In the genomic region with DNA sequence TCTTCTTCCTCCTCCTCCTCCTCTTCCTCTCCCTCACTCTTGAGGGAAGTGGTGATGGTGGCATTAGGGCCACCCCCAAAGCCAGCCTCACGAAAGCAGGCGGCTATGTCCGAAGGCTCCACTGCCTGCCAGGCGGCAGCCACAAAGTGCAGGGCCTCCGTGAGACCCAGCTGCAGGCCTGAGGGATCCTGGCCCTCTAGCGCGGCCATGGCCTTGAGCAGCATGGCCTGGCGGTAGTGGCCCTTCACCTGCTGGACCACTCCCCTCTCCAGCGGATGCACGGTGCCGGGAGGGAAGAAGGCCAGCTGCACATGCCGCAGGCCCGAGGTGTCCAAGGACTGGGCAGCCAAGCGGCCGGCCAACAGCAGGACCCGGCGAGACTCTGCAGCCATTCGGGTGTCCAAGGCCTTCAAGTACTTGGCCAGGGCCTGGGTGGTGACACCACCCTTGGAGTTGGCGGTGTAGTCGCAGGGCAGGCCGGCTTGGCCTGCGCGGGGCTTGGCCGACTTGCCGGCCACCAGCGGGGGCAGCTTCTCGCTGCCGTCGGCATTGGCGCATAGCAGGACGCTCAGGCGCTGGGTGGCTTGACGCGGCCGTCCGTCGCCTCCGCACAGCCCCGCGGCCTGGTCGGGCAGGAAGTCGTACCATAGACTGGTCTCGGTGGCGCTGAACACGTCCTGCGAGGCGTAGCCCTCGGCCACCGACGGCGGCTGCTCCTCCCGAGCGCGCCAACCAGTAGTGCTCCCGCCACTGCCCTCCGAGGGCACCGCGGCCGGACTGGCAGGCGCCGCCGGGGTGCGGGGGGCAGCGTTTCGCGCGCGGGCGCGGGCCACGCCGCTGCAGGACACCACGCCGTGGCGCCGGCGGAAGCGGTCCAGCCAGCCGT, we compare ENCODE assay signal across 6 cellular contexts. TPM values are rescaled to one million over a fixed set of nuclear protein-coding genes. Genes with fewer than 3 reads are reported as not detected.
DNase-seq lines count a peak whose midpoint lies in the region; ATAC-seq and TF ChIP-seq lines count a peak whose summit lies in the region.

No MANE protein-coding gene starts in this region.

- peaks cover 60% of the 10 kb centered on the region for H3K4me1 ChIP-seq in body of pancreas

- H3K36me3 ChIP-seq in body of pancreas (replicated peaks in 1 of 2; ENCODE audit: insufficient read depth in 1 of 2, low read depth in 2 of 2) (no peaks in the 10 kb centered on the region), neural cell (ENCODE audit: insufficient read depth, low read length) (no peaks in the 10 kb centered on the region)

- no peaks in the 10 kb centered on the region for H4K20me1 ChIP-seq in neural cell (ENCODE audit: insufficient read depth)

- H3K79me2 ChIP-seq in neural cell (replicated peaks; ENCODE audit: insufficient read depth, low read length): peaks cover 10% of the 10 kb centered on the region

- H3F3A ChIP-seq in neural cell (ENCODE audit: insufficient read depth, low read length, poor library complexity, severe bottlenecking): no peaks in the 10 kb centered on the region

- no peak for TF ChIP-seq RAD21 in neural cell (conservative IDR thresholded peaks at IDR 0.05)

- H3K27me3 ChIP-seq in body of pancreas: no peaks in the 10 kb centered on the region
- no peaks in the 10 kb centered on the region for H3K27me3 ChIP-seq in neural cell (ENCODE audit: insufficient read depth, low read depth, low read length)

- ATAC-seq in body of pancreas: no peak

- H3K9me3 ChIP-seq in body of pancreas (no peaks in the 10 kb centered on the region), neural cell (ENCODE audit: low read length) (no peaks in the 10 kb centered on the region)

- H2AFZ ChIP-seq in neural cell (ENCODE audit: low read depth, low read length): peak overlapping the region; percentile 27

- H3K9me2 ChIP-seq in neural cell (ENCODE audit: insufficient read depth, low read length): no peaks in the 10 kb centered on the region

- peak overlapping the region; percentile 75 for H3K9ac ChIP-seq in neural cell (ENCODE audit: low read length)

- DNase-seq in HFF-Myc (ENCODE audit: extremely low read depth, low read depth) (no peak), body of pancreas (peak in 2 of 4 donors; percentile 40 to 44), NCI-H2107 (lab: John Stamatoyannopoulos, UW) (no peak)
- no peak for DNase-seq in effector CD8-positive, alpha-beta T cell (lab: John Stamatoyannopoulos, UW)
- DNase-seq in stimulated activated naive CD4-positive, alpha-beta T cell treated with Interleukin-2 at 50 U/mL for 16 hours (lab: John Stamatoyannopoulos, UW): no peak

- no peak for TF ChIP-seq CTCF in HFF-Myc (IDR thresholded peaks at IDR 0.05; ENCODE audit: low read depth, low read length, missing control alignments)
- no peak for TF ChIP-seq CTCF in body of pancreas (IDR thresholded peaks at IDR 0.05)
- TF ChIP-seq CTCF in neural cell (IDR thresholded peaks at IDR 0.05; ENCODE audit: poor library complexity, severe bottlenecking): no peak

- H3K4me3 ChIP-seq in HFF-Myc (replicated peaks; ENCODE audit: low read depth, low read length) (peak overlapping the region; percentile 72), body of pancreas (peak overlapping the region; percentile 35 to 38), neural cell (ENCODE audit: low read length) (peak overlapping the region; percentile 82)

- intact Hi-C loops in body of pancreas (cut with DNase I): loop anchor here (5.0 to 10.0 kb wide), 2 partner anchors 37 to 69 kb away; partner anchors contain the start of gene AP5S1

- peak in 2 of 3 donors; percentile 7 to 10 for TF ChIP-seq POLR2A in body of pancreas (IDR thresholded peaks at IDR 0.05)

- H3K27ac ChIP-seq in body of pancreas (peak overlapping the region; percentile 59 to 85 (median 68)), neural cell (ENCODE audit: low read length) (peak overlapping the region; percentile 79)

- 29 to 52% methylated on average over 10 to 68 of the region's 79 CpGs for WGBS in body of pancreas, 2 donors

- peak overlapping the region; percentile 55 for H3K4me2 ChIP-seq in neural cell (ENCODE audit: low read length)

- TF ChIP-seq EP300 in neural cell (conservative IDR thresholded peaks at IDR 0.05; ENCODE audit: poor library complexity, severe bottlenecking): no peak

TF ChIP-seq in neural cell, 6 proteins besides CTCF, POLR2A, EP300 and RAD21:
- TF ChIP-seq EZH2 (IDR thresholded peaks at IDR 0.05; ENCODE audit: borderline replicate concordance, insufficient read depth, low read length, poor library complexity, severe bottlenecking) (no peak), MXI1 (conservative IDR thresholded peaks at IDR 0.05; ENCODE audit: poor library complexity, severe bottlenecking) (no peak), TAF1 (IDR thresholded peaks at IDR 0.05; ENCODE audit: low read depth) (no peak), SMC3 (conservative IDR thresholded peaks at IDR 0.05; ENCODE audit: poor library complexity) (no peak), POLR2AphosphoS5 (IDR thresholded peaks at IDR 0.05) (no peak)
- TF ChIP-seq, protein P1, sequence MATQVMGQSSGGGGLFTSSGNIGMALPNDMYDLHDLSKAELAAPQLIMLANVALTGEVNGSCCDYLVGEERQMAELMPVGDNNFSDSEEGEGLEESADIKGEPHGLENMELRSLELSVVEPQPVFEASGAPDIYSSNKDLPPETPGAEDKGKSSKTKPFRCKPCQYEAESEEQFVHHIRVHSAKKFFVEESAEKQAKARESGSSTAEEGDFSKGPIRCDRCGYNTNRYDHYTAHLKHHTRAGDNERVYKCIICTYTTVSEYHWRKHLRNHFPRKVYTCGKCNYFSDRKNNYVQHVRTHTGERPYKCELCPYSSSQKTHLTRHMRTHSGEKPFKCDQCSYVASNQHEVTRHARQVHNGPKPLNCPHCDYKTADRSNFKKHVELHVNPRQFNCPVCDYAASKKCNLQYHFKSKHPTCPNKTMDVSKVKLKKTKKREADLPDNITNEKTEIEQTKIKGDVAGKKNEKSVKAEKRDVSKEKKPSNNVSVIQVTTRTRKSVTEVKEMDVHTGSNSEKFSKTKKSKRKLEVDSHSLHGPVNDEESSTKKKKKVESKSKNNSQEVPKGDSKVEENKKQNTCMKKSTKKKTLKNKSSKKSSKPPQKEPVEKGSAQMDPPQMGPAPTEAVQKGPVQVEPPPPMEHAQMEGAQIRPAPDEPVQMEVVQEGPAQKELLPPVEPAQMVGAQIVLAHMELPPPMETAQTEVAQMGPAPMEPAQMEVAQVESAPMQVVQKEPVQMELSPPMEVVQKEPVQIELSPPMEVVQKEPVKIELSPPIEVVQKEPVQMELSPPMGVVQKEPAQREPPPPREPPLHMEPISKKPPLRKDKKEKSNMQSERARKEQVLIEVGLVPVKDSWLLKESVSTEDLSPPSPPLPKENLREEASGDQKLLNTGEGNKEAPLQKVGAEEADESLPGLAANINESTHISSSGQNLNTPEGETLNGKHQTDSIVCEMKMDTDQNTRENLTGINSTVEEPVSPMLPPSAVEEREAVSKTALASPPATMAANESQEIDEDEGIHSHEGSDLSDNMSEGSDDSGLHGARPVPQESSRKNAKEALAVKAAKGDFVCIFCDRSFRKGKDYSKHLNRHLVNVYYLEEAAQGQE (IDR thresholded peaks at IDR 0.05; ENCODE audit: borderline replicate concordance): no peak

RNA-seq across cellular contexts. Expression of gene CENPB, which starts 1.1 kb away (rescaled TPM):
- 10 to 100 TPM; 57.9 to 61.0 TPM for total RNA-seq in body of pancreas
- polyA plus RNA-seq in neural cell: 37.9 and 46.6 TPM in 2 replicates
- 78.1 and 94.0 TPM in 2 replicates for polyA minus RNA-seq in neural cell

RNA-seq across cellular contexts. Expression of gene SPEF1, which starts 4.2 kb away (rescaled TPM):
- 1 to 10 TPM in 1 of 2 donors, under 1 TPM in 1; 0.66 to 1.3 TPM for total RNA-seq in body of pancreas
- 0.58 and 2.8 TPM in 2 replicates for polyA plus RNA-seq in neural cell
- polyA minus RNA-seq in neural cell: 0.58 and 0.73 TPM in 2 replicates

RNA-seq across cellular contexts. Expression of gene CDC25B, which starts 10.6 kb away (rescaled TPM):
- total RNA-seq in body of pancreas: 10 to 100 TPM in 1 of 2 donors, 1 to 10 TPM in 1; 8.8 to 22.7 TPM
- 21.9 and 26.5 TPM in 2 replicates for polyA plus RNA-seq in neural cell
- 13.4 and 14.4 TPM in 2 replicates for polyA minus RNA-seq in neural cell

RNA-seq across cellular contexts. Expression of gene ADISSP, which starts 17.9 kb away (rescaled TPM):
- total RNA-seq in body of pancreas: 10 to 100 TPM; 11.2 to 26.7 TPM
- 39.8 and 48.7 TPM in 2 replicates for polyA plus RNA-seq in neural cell
- 16.1 and 19.2 TPM in 2 replicates for polyA minus RNA-seq in neural cell

RNA-seq across cellular contexts. Expression of gene AP5S1, which starts 34.9 kb away (rescaled TPM):
- 1 to 10 TPM; 4.9 to 5.3 TPM for total RNA-seq in body of pancreas
- polyA plus RNA-seq in neural cell: 11.3 and 14.0 TPM in 2 replicates
- 11.7 and 12.4 TPM in 2 replicates for polyA minus RNA-seq in neural cell
